In genomic region chr2:230124792-230125452, GRCh38 we compare ENCODE assay signal across 10 cellular contexts. TPM values are rescaled to one million over a fixed set of nuclear protein-coding genes. Genes with fewer than 3 reads are reported as not detected.
A peak's percentile ranks its signal among the peaks of the same experiment; 100 is the strongest.
DNase-seq lines count a peak whose midpoint lies in the region; ATAC-seq and TF ChIP-seq lines count a peak whose summit lies in the region.
"Had no signal": no experiment of that assay in that cellular context is flagged by ENCODE, and none has a peak within 500 bp of the region (broad histone marks: within the 10 kb centered on the region; RNA-seq: fewer than 3 reads in every experiment).

No MANE protein-coding gene starts in this region.

- H3K4me1 Mint-ChIP-seq in naive B cell = peaks cover 10 to 14% (median 10%) of the 10 kb centered on the region in 3 donors
- H3K4me1 Mint-ChIP-seq in activated CD4-positive, alpha-beta T cell treated with anti-CD3 and anti-CD28 coated beads, Interleukin-2, amount 10 ng/mL, durations not matched to agents 7 days and 5 days = peaks cover 13% of the 10 kb centered on the region

- CTCF ChIA-PET in activated CD4-positive, alpha-beta T cell treated with anti-CD3 and anti-CD28 coated beads, Interleukin-2, amount 10 ng/mL, durations not matched to agents 7 days and 5 days (lab: Charles Lee) = interaction anchor here (1.8 kb wide), 1 partner anchor 14 kb away, joined by 3 read pairs; no protein-coding TSS in a partner anchor

- no peak for TF ChIP-seq CTCF in GM12875 (IDR thresholded peaks at IDR 0.05; ENCODE audit: borderline replicate concordance, insufficient read depth, low read depth, low read length)

- H3K27ac Mint-ChIP-seq in naive B cell = peak overlapping the region in 1 of 6 donors; percentile 37
- H3K27ac Mint-ChIP-seq in activated CD4-positive, alpha-beta T cell treated with anti-CD3 and anti-CD28 coated beads, Interleukin-2, amount 10 ng/mL, durations not matched to agents 7 days and 5 days = no peak overlapping the region

- peak overlapping the region in 5 of 8 donors; percentile 50 to 58 (median 54) for H3K4me3 Mint-ChIP-seq in naive B cell
- H3K4me3 Mint-ChIP-seq in activated CD4-positive, alpha-beta T cell treated with anti-CD3 and anti-CD28 coated beads, Interleukin-2, amount 10 ng/mL, durations not matched to agents 7 days and 5 days = no peak overlapping the region

- no peaks in the 10 kb centered on the region for H3K27me3 Mint-ChIP-seq in naive B cell
- peaks cover 4% of the 10 kb centered on the region for H3K27me3 Mint-ChIP-seq in activated CD4-positive, alpha-beta T cell treated with anti-CD3 and anti-CD28 coated beads, Interleukin-2, amount 10 ng/mL, durations not matched to agents 7 days and 5 days

- H3K9me3 Mint-ChIP-seq in naive B cell = peaks cover 0 to 5% (median 0%) of the 10 kb centered on the region in 7 donors
- H3K9me3 Mint-ChIP-seq in activated CD4-positive, alpha-beta T cell treated with anti-CD3 and anti-CD28 coated beads, Interleukin-2, amount 10 ng/mL, durations not matched to agents 7 days and 5 days = peaks cover 7% of the 10 kb centered on the region

- H3K4me3 ChIP-seq in GM12875 (ENCODE audit: low read depth, low read length) = peak overlapping the region; percentile 17
- H3K4me3 ChIP-seq: cardiac muscle cell had no signal

- peaks cover 0 to 8% of the 10 kb centered on the region in 2 donors for H3K36me3 Mint-ChIP-seq in naive B cell
- H3K36me3 Mint-ChIP-seq in activated CD4-positive, alpha-beta T cell treated with anti-CD3 and anti-CD28 coated beads, Interleukin-2, amount 10 ng/mL, durations not matched to agents 7 days and 5 days (ENCODE audit: low read depth) = no peaks in the 10 kb centered on the region

- DNase-seq in SKM-1 treated with dmso at 0.1 percent for 144 hours (lab: John Stamatoyannopoulos, UW; ENCODE audit: unreplicated experiment) (peak; percentile 94), naive B cell (peak; percentile 5), SW 1271 (lab: John Stamatoyannopoulos, UW) (no peak)
- DNase-seq in activated CD4-positive, alpha-beta T cell treated with anti-CD3 and anti-CD28 coated beads, Interleukin-2, amount 10 ng/mL, durations not matched to agents 7 days and 5 days = no peak
- DNase-seq: stimulated activated CD4-positive, alpha-beta T cell treated with anti-CD3 and anti-CD28 coated beads, Interleukin-2, amount 100 ng/mL, for 48 hours had no signal

- POLR2A ChIA-PET in activated CD4-positive, alpha-beta T cell treated with anti-CD3 and anti-CD28 coated beads, Interleukin-2, amount 10 ng/mL, durations not matched to agents 7 days and 5 days (lab: Charles Lee) = no interaction called here

- ATAC-seq in HG02885 (IDR thresholded peaks at IDR 0.05; ENCODE audit: poor library complexity, unreplicated experiment) = peak; percentile 81
- ATAC-seq in naive B cell (ENCODE audit: low read depth in 2 of 2) = peak; percentile 60 to 61
- ATAC-seq in GM18517 (IDR thresholded peaks at IDR 0.05; ENCODE audit: unreplicated experiment) = no peak
- no peak for ATAC-seq in HG03097 (IDR thresholded peaks at IDR 0.05; ENCODE audit: low FRiP score, unreplicated experiment)

RNA-seq across cellular contexts. Expression of gene SLC16A14, which starts 56.2 kb away (rescaled TPM):
- under 1 TPM in 4 of 6 donors, not detected in 2; 0.25 to 0.44 (median 0.27) TPM for polyA plus RNA-seq in naive B cell (ENCODE audit: low read depth in 6 of 6)
- total RNA-seq in activated CD4-positive, alpha-beta T cell treated with anti-CD3 and anti-CD28 coated beads, Interleukin-2, amount 10 ng/mL, durations not matched to agents 7 days and 5 days = under 1 TPM; 0.08 to 0.27 TPM

Comparison
In these comparisons a context has a peak if more than half of its experiments do, and no peak if none do; other contexts are left out.
1. ATAC-seq: peak in HG02885 (single experiment) and naive B cell (2 of 2); none in GM18517 (single experiment) and HG03097 (single experiment).
2. DNase-seq: peak in SKM-1 treated with dmso at 0.1 percent for 144 hours (single experiment) and naive B cell (single experiment); none in SW 1271 (0 of 2) and activated CD4-positive, alpha-beta T cell treated with anti-CD3 and anti-CD28 coated beads, Interleukin-2, amount 10 ng/mL, durations not matched to agents 7 days and 5 days (single experiment).